ENCODE assay signal across 33 cellular contexts in genomic region chr10:22925088-22925487, GRCh38. TPM values are rescaled to one million over a fixed set of nuclear protein-coding genes. Genes with fewer than 3 reads are reported as not detected.
"Had no signal": no experiment of that assay in that cellular context is flagged by ENCODE, and none has a peak within 500 bp of the region (broad histone marks: within the 10 kb centered on the region; RNA-seq: fewer than 3 reads in every experiment).

No MANE protein-coding gene starts in this region.

- ATAC-seq: activated CD8-positive, alpha-beta T cell treated with anti-CD3 and anti-CD28 coated beads for 36 hours; activated naive CD8-positive, alpha-beta T cell treated with anti-CD3 and anti-CD28 coated beads, Interleukin-2, amount 50 U/mL, for 24 hours; activated T-cell treated with anti-CD3 and anti-CD28 coated beads, Interleukin-2, amount 50 U/mL, for 4 hours; activated T-cell treated with anti-CD3 and anti-CD28 coated beads, Interleukin-2, amount 50 U/mL, for 72 hours; activated T-helper 17 cell treated with anti-CD3 and anti-CD28 coated beads, Interleukin-2, amount 50 U/mL, for 72 hours had no signal

- FAIRE-seq: bronchial epithelial cell, TTC549 had no signal

- H3K27ac ChIP-seq: ascending aorta, cardiac muscle cell, VCaP had no signal

- H3K27me3 ChIP-seq: ascending aorta, cardiac muscle cell had no signal

- DNase-seq: activated B cell treated with CpG ODN at 0.5 μM for 24 hours; activated CD4-positive, alpha-beta memory T cell treated with anti-CD3 and anti-CD28 coated beads for 36 hours; activated CD4-positive, alpha-beta T cell treated with anti-CD3 and anti-CD28 coated beads for 4 hours; activated CD4-positive, alpha-beta T cell treated with anti-CD3 and anti-CD28 coated beads, Interleukin-2, amount 10 ng/mL, durations not matched to agents 24 days and 14 days; activated CD4-positive, alpha-beta T cell treated with anti-CD3 and anti-CD28 coated beads, Interleukin-2, amount 50 U/mL, for 1 hour; activated CD4-positive, alpha-beta T cell treated with anti-CD3 and anti-CD28 coated beads, Interleukin-2, amount 50 U/mL, for 4 hours; activated CD4-positive, CD25-positive, alpha-beta regulatory T cell treated with anti-CD3 and anti-CD28 coated beads, Interleukin-2, amount 50 U/mL, for 72 hours; activated CD8-positive, alpha-beta memory T cell treated with anti-CD3 and anti-CD28 coated beads, Interleukin-2, amount 50 U/mL, for 4 hours; activated CD8-positive, alpha-beta T cell treated with anti-CD3 and anti-CD28 coated beads for 36 hours; activated effector memory CD4-positive, alpha-beta T cell treated with anti-CD3 and anti-CD28 coated beads, Interleukin-2, amount 50 U/mL, for 16 hours; activated naive CD4-positive, alpha-beta T cell treated with anti-CD3 and anti-CD28 coated beads, Interleukin-2, amount 10 ng/mL, durations not matched to agents 7 days and 5 days; activated naive CD4-positive, alpha-beta T cell treated with Interleukin-2 at 50 U/mL for 16 hours; activated naive CD8-positive, alpha-beta T cell treated with anti-CD3 and anti-CD28 coated beads, Interleukin-2, amount 10 ng/mL, durations not matched to agents 7 days and 5 days; activated naive CD8-positive, alpha-beta T cell treated with anti-CD3 and anti-CD28 coated beads, Interleukin-2, amount 50 U/mL, for 24 hours; activated T-cell treated with anti-CD3 and anti-CD28 coated beads for 4 hours; activated T-cell treated with anti-CD3 and anti-CD28 coated beads, Interleukin-2, amount 50 U/mL, for 1 hour; activated T-cell treated with anti-CD3 and anti-CD28 coated beads, Interleukin-2, amount 50 U/mL, for 4 hours; activated T-cell treated with anti-CD3 and anti-CD28 coated beads, Interleukin-2, amount 50 U/mL, for 72 hours; amygdala; anterior cingulate cortex; caudate nucleus; cerebellar nuclear complex; T-helper 1 cell; T-helper 2 cell; T-helper 9 cell had no signal

- H3K4me1 ChIP-seq: ascending aorta had no signal

- H3K4me3 ChIP-seq: ascending aorta, cardiac muscle cell had no signal

- H3K36me3 ChIP-seq: ascending aorta, cardiac muscle cell had no signal

RNA-seq across cellular contexts. Expression of gene ARMC3, which starts 2.8 kb away (rescaled TPM):
- total RNA-seq: activated B cell treated with CpG ODN at 0.5 μM for 24 hours; activated CD4-positive, alpha-beta memory T cell treated with anti-CD3 and anti-CD28 coated beads for 36 hours; activated CD4-positive, alpha-beta T cell treated with anti-CD3 and anti-CD28 coated beads, Interleukin-2, amount 10 ng/mL, durations not matched to agents 24 days and 14 days; activated CD8-positive, alpha-beta memory T cell treated with anti-CD3 and anti-CD28 coated beads for 36 hours; activated CD8-positive, alpha-beta T cell treated with anti-CD3 and anti-CD28 coated beads for 36 hours; activated naive CD8-positive, alpha-beta T cell treated with anti-CD3 and anti-CD28 coated beads, Interleukin-2, amount 10 ng/mL, durations not matched to agents 7 days and 5 days; activated T-cell treated with anti-CD3 and anti-CD28 coated beads, Interleukin-2, amount 50 U/mL, for 4 hours; activated T-cell treated with anti-CD3 and anti-CD28 coated beads, Interleukin-2, amount 50 U/mL, for 72 hours; activated T-helper 1 cell treated with anti-CD3 and anti-CD28 coated beads, Interleukin-12 subunit alpha, Interleukin-12 subunit beta, Interleukin-2, Interleukin-4 antibody, amounts not matched to agents 30 ng/mL and 10 ng/mL and 1 ng/mL, durations not matched to agents 14 hours and 24 hours and 36 hours; activated T-helper 17 cell treated with anti-CD3 and anti-CD28 coated beads, Interleukin-2, amount 50 U/mL, for 72 hours; ascending aorta; cardiac muscle cell had no signal
- polyA plus RNA-seq: cardiac muscle cell had no signal
